13 cellular contexts compared by ENCODE assay signal in genomic region chr19:11984986-11985385, GRCh38. TPM values are rescaled to one million over a fixed set of nuclear protein-coding genes. Genes with fewer than 3 reads are reported as not detected.
DNase-seq lines count a peak whose midpoint lies in the region; ATAC-seq and TF ChIP-seq lines count a peak whose summit lies in the region.
"Had no signal": no experiment of that assay in that cellular context is flagged by ENCODE, and none has a peak within 500 bp of the region (broad histone marks: within the 10 kb centered on the region; RNA-seq: fewer than 3 reads in every experiment).

No MANE protein-coding gene starts in this region.

- CTCF ChIA-PET in SK-N-SH (lab: Yijun Ruan, JAX) (interaction anchor here (0.9 to 8.1 kb wide), 6 partner anchors 21 to 186 kb away, joined by 3 to 94 read pairs (median 7); partner anchors contain the start of genes ZNF20, ZNF491 and ZNF763), RWPE1 (lab: Yijun Ruan, JAX) (no interaction called here)

- no peak overlapping the region for H3K4me3 ChIP-seq in SK-N-SH (ENCODE audit: low read depth in 2 of 2, low read length in 1 of 2)
- no peak overlapping the region for H3K4me3 ChIP-seq in foreskin fibroblast (ENCODE audit: low read depth in 1 of 2, low read length in 2 of 2)

- DNase-seq in SK-N-SH (peak; percentile 27), GM20000 (ENCODE audit: low spot score) (peak; percentile 36), SK-N-DZ (ENCODE audit: low spot score) (peak; percentile 66), iPS-NIHi7 (ENCODE audit: extremely low spot score) (peak; percentile 72), foreskin fibroblast (no peak), RWPE1 (ENCODE audit: low spot score) (no peak), NCI-H510A (lab: John Stamatoyannopoulos, UW) (no peak)
- DNase-seq: central memory CD4-positive, alpha-beta T cell; left cardiac atrium; NCI-H1048 had no signal

- H3K4me1 ChIP-seq in SK-N-SH (ENCODE audit: control insufficient read depth in 1 of 2, insufficient read depth in 2 of 2, low read depth in 1 of 2, low read length in 1 of 2), result no peaks in the 10 kb centered on the region; a peak in 1 of 4 replicates

- no peaks in the 10 kb centered on the region for H4K20me1 ChIP-seq in SK-N-SH (ENCODE audit: insufficient read depth)

- TF ChIP-seq EP300 in SK-N-SH (IDR thresholded peaks at IDR 0.05; ENCODE audit: borderline replicate concordance in 1 of 2, low read depth in 1 of 2, low read length in 1 of 2), result no peak

- POLR2A ChIA-PET in SK-N-SH (lab: Yijun Ruan, JAX), result no interaction called here
- POLR2A ChIA-PET in RWPE1 (lab: Yijun Ruan, JAX; ENCODE audit: low non-redundant PET), result no interaction called here

- no peak overlapping the region for H3K9ac ChIP-seq in SK-N-SH

- H3K9me3 ChIP-seq in SK-N-SH, result peaks cover 12% of the 10 kb centered on the region; the same call in 1 of the 2 replicates

- no peaks in the 10 kb centered on the region for H3F3A ChIP-seq in SK-N-SH (replicated peaks; ENCODE audit: insufficient read depth)

- no peak overlapping the region for H2AFZ ChIP-seq in SK-N-SH (ENCODE audit: low read depth)

- 43% methylated on average over 5 of the region's 5 CpGs for WGBS in SK-N-SH (ENCODE audit: low lambda C conversion rate)

- H3K79me2 ChIP-seq in SK-N-SH (ENCODE audit: insufficient read depth), result peaks cover 7% of the 10 kb centered on the region; the same call in 1 of the 2 replicates

- ATAC-seq in SK-N-SH treated with all-trans-retinoic acid at 6 μM for 48 hours, result no peak
- ATAC-seq: left cardiac atrium had no signal

- no peak overlapping the region for H3K27ac ChIP-seq in SK-N-SH (ENCODE audit: low read depth in 2 of 2, low read length in 1 of 2)
- no peak overlapping the region for H3K27ac ChIP-seq in RWPE1
- H3K27ac ChIP-seq: HL-60, neutrophil had no signal

- no peak for TF ChIP-seq RAD21 in SK-N-SH (IDR thresholded peaks at IDR 0.05; ENCODE audit: low read length)

- no peaks in the 10 kb centered on the region for H3K27me3 ChIP-seq in SK-N-SH (ENCODE audit: insufficient read depth)
- H3K27me3 ChIP-seq: neutrophil had no signal

- H3K9me2 ChIP-seq in SK-N-SH, result no peaks in the 10 kb centered on the region

- no peak overlapping the region for H3K4me2 ChIP-seq in SK-N-SH

- TF ChIP-seq CTCF in SK-N-SH (IDR thresholded peaks at IDR 0.05) (no peak), GM20000 (IDR thresholded peaks at IDR 0.05; ENCODE audit: extremely low read depth, missing control alignments) (peak; percentile 42), foreskin fibroblast (IDR thresholded peaks at IDR 0.05; ENCODE audit: low read depth, low read length) (no peak), RWPE1 (conservative IDR thresholded peaks at IDR 0.05; ENCODE audit: low read depth) (no peak)

- H3K36me3 ChIP-seq in SK-N-SH (replicated peaks in 1 of 2; ENCODE audit: control insufficient read depth in 1 of 2, insufficient read depth in 2 of 2, low read length in 1 of 2), result peaks cover 2 to 7% of the 10 kb centered on the region in 2 experiments
- H3K36me3 ChIP-seq: neutrophil had no signal

TF ChIP-seq in SK-N-SH, 30 proteins besides CTCF, POLR2A, EP300 and RAD21:
- no peak for TF ChIP-seq RCOR1 (IDR thresholded peaks at IDR 0.05; ENCODE audit: low read length)
- TF ChIP-seq TEAD4 (IDR thresholded peaks at IDR 0.05; ENCODE audit: borderline replicate concordance, insufficient read depth), result no peak
- no peak for TF ChIP-seq SIN3A (IDR thresholded peaks at IDR 0.05; ENCODE audit: borderline replicate concordance, low read depth, low read length)

TF ChIP-seq in SK-N-SH treated with all-trans-retinoic acid at 6 μM for 48 hours, 23 proteins besides CTCF, POLR2A, EP300 and RAD21:
- TF ChIP-seq PPARA (CRISPR knock-in tag; IDR thresholded peaks at IDR 0.05; ENCODE audit: borderline replicate concordance), result no peak

RNA-seq across cellular contexts. Expression of gene ZNF763, which starts 20.1 kb away (rescaled TPM):
- polyA plus RNA-seq in SK-N-SH (2012; rRNA removed), result 0.55 and 0.72 TPM in 2 replicates
- 0.72 and 0.86 TPM in 2 replicates for polyA plus RNA-seq in SK-N-SH (2012; cell fraction: cytosol; rRNA removed)
- 1.2 and 2.5 TPM in 2 replicates for polyA plus RNA-seq in SK-N-SH (2012; cell fraction: nucleus; rRNA removed)
- polyA plus RNA-seq in SK-N-DZ (2014; cell fraction: cytosol; rRNA removed), result 2.4 and 4.3 TPM in 2 replicates
- 2.0 and 3.8 TPM in 2 replicates for polyA plus RNA-seq in SK-N-DZ (2014; cell fraction: nucleus; rRNA removed)

RNA-seq across cellular contexts. Expression of gene ZNF433, which starts 50.5 kb away (rescaled TPM):
- polyA plus RNA-seq in SK-N-SH (2012; rRNA removed), result 1.9 and 2.1 TPM in 2 replicates
- polyA plus RNA-seq in SK-N-SH (2012; cell fraction: cytosol; rRNA removed), result 2.5 and 2.8 TPM in 2 replicates
- polyA plus RNA-seq in SK-N-SH (2012; cell fraction: nucleus; rRNA removed), result 4.0 and 4.6 TPM in 2 replicates
- polyA plus RNA-seq in SK-N-DZ (2014; cell fraction: cytosol; rRNA removed), result 2.5 and 4.6 TPM in 2 replicates
- polyA plus RNA-seq in SK-N-DZ (2014; cell fraction: nucleus; rRNA removed), result 3.7 and 8.2 TPM in 2 replicates

Comparison
In these comparisons a context has a peak if more than half of its experiments do, and no peak if none do; other contexts are left out.
1. DNase-seq: peak in SK-N-SH (single experiment), GM20000 (single experiment), SK-N-DZ (single experiment) and iPS-NIHi7 (single experiment); none in foreskin fibroblast (0 of 2), RWPE1 (single experiment) and NCI-H510A (single experiment).